8 cellular contexts compared by ENCODE assay signal in the genomic region with DNA sequence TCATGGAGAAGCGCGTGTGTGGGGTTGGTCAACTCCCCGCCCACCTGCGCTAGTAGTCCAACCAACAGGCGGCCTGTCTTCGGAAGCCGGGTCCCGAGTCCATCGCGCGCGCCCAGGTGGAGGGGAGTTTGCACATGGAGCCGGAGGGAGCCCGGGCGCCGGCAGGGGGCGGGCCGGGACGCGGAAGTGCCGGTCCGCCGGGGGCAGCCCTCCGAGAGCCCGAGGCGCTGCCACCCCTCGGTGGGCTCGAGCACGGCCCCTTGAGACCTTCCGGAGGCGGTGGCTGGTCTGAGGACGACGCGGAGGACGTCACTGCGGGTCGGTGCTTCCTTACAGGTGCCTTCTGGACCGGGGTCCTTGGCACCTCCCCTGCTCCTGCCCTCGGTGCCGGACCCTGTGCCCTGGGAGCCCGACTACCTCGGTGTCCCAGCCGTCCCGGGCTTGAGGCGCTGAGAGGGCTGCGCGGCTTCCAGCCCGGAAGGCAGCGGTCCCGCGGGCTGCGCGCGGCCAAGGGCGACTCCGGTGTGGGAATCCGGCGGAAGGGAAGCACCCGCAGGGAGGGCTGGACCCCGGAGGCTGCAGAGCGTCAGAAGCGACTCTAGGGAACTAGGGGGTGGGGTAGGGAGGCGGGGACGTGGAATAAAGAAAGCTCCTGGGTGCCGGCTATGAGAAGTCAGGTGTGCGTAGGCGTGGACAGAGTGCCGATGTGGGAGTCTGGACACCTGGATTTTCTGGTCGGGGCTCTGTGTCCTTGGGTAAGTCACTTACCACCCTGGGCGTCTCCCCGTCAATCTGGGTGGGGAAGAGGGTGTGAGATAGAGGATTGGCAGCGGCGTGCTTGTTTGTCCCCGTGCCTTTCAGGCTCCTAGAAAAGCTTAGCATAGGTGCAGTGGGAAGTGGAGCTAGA.
DNase-seq lines count a peak whose midpoint lies in the region; ATAC-seq lines count a peak whose summit lies in the region.

No MANE protein-coding gene starts in this region.

- H3K9me3 ChIP-seq in iPS-20b (ENCODE audit: insufficient read depth, low read depth, low read length), result no peaks in the 10 kb centered on the region

- peak; percentile 55 for ATAC-seq in stimulated activated memory B cell treated with anti-CD40 and anti-IgM and Interleukin-4, amounts not matched to agents 10 μg/mL and 1 μg/mL and 100 μg/mL, for 72 hours
- ATAC-seq in HG02759 (IDR thresholded peaks at IDR 0.05; ENCODE audit: unreplicated experiment), result no peak
- ATAC-seq in GM18502 (IDR thresholded peaks at IDR 0.05; ENCODE audit: poor library complexity, unreplicated experiment), result no peak

- H3K4me3 Mint-ChIP-seq in stimulated activated memory B cell treated with anti-CD40 and anti-IgM and Interleukin-4, amounts not matched to agents 10 μg/mL and 1 μg/mL and 100 μg/mL, for 72 hours, result peak overlapping the region; percentile 74

- H3K4me3 ChIP-seq in iPS-20b (ENCODE audit: low read length), result peak overlapping the region; percentile 83

- H3K27ac ChIP-seq in iPS-20b (ENCODE audit: low read length), result no peak overlapping the region

- no peaks in the 10 kb centered on the region for H3K9me3 Mint-ChIP-seq in stimulated activated memory B cell treated with anti-CD40 and anti-IgM and Interleukin-4, amounts not matched to agents 10 μg/mL and 1 μg/mL and 100 μg/mL, for 72 hours

- peak; percentile 14 for DNase-seq in SIG-M5 treated with dmso at 0.1 percent for 504 hours (lab: John Stamatoyannopoulos, UW; ENCODE audit: unreplicated experiment)
- no peak for DNase-seq in SIG-M5 (lab: John Stamatoyannopoulos, UW)
- peak; percentile 28 for DNase-seq in SK-MEL-5 (ENCODE audit: low read depth, low spot score)
- no peak for DNase-seq in activated effector memory CD4-positive, alpha-beta T cell treated with Interleukin-2 at 50 U/mL for 16 hours

- peaks cover 67% of the 10 kb centered on the region for H3K27me3 Mint-ChIP-seq in stimulated activated memory B cell treated with anti-CD40 and anti-IgM and Interleukin-4, amounts not matched to agents 10 μg/mL and 1 μg/mL and 100 μg/mL, for 72 hours

- in situ Hi-C loops in SK-MEL-5 (cut with HindIII; ENCODE audit: low pct_unique_long_range_greater_than_20kb, low sequenced_read_pairs), result no loop called here

- peaks cover 16% of the 10 kb centered on the region for H3K4me1 Mint-ChIP-seq in stimulated activated memory B cell treated with anti-CD40 and anti-IgM and Interleukin-4, amounts not matched to agents 10 μg/mL and 1 μg/mL and 100 μg/mL, for 72 hours

- no peak overlapping the region for H3K27ac Mint-ChIP-seq in stimulated activated memory B cell treated with anti-CD40 and anti-IgM and Interleukin-4, amounts not matched to agents 10 μg/mL and 1 μg/mL and 100 μg/mL, for 72 hours

- peaks cover 35% of the 10 kb centered on the region for H3K27me3 ChIP-seq in iPS-20b (ENCODE audit: insufficient read depth, low read length)

- H3K4me1 ChIP-seq in iPS-20b (ENCODE audit: insufficient read depth, low read length), result no peaks in the 10 kb centered on the region

- no peaks in the 10 kb centered on the region for H3K36me3 ChIP-seq in iPS-20b (ENCODE audit: insufficient read depth, low read depth, low read length)

- H3K9ac ChIP-seq in iPS-20b (ENCODE audit: low read depth, low read length), result peak overlapping the region; percentile 65; the same call in 1 of the 2 replicates

- no peaks in the 10 kb centered on the region for H3K36me3 Mint-ChIP-seq in stimulated activated memory B cell treated with anti-CD40 and anti-IgM and Interleukin-4, amounts not matched to agents 10 μg/mL and 1 μg/mL and 100 μg/mL, for 72 hours

Comparison
In these comparisons a context has a peak if more than half of its experiments do, and no peak if none do; other contexts are left out.
1. DNase-seq: peak in SIG-M5 treated with dmso at 0.1 percent for 504 hours (single experiment) and SK-MEL-5 (single experiment); none in SIG-M5 (single experiment) and activated effector memory CD4-positive, alpha-beta T cell treated with Interleukin-2 at 50 U/mL for 16 hours (single experiment).